8 cellular contexts compared by ENCODE assay signal in the genomic region with DNA sequence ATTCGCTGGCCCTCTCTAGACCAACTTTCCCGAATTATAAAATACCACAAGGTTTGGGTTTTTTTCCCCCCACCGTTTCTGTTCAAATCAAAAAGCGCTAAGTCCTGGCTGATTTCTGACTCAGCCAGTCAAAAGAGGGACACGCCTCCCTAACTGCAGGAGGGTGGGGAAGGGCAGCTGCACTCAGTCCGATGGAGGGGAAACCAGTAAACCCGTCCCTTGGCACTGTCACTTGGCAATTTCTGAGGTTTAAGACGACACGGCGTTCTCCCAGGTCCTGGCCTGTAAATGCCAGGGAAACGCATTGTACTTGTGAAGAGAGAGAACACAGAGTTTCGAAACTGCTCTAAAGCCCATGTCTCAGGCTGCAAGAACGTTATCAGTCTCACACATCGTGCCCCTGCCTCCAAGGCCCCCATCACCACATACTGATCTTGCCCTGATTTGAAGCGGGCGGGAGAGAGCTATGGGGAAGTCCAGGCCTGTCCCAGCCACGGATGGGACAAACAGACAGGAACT. TPM values are rescaled to one million over a fixed set of nuclear protein-coding genes. Genes with fewer than 3 reads are reported as not detected.
DNase-seq lines count a peak whose midpoint lies in the region; ATAC-seq lines count a peak whose summit lies in the region.

No MANE protein-coding gene starts in this region.

- peak overlapping the region; percentile 51 for H3K4me2 ChIP-seq in BLaER1

- no peaks in the 10 kb centered on the region for H3K36me3 ChIP-seq in BLaER1

- H3K27me3 ChIP-seq in BLaER1, result no peaks in the 10 kb centered on the region

- H3K27ac ChIP-seq in BLaER1, result no peak overlapping the region

- no peak overlapping the region for H3K9ac ChIP-seq in BLaER1

- H3K4me3 ChIP-seq in BLaER1, result no peak overlapping the region

- DNase-seq in MV-4-11 (lab: John Stamatoyannopoulos, UW), result peak; percentile 10
- peak; percentile 7 for DNase-seq in occipital lobe (lab: John Stamatoyannopoulos, UW)
- no peak for DNase-seq in OCI-M1 (lab: John Stamatoyannopoulos, UW)
- DNase-seq in D341Med (ENCODE audit: low spot score), result no peak

- ATAC-seq in esophagus mucosa (peak; percentile 60), HG02970 (IDR thresholded peaks at IDR 0.05; ENCODE audit: low FRiP score, unreplicated experiment) (no peak), GM18873 (IDR thresholded peaks at IDR 0.05; ENCODE audit: low FRiP score, unreplicated experiment) (no peak)

- H4K20me1 ChIP-seq in BLaER1, result no peaks in the 10 kb centered on the region

- H3K4me1 ChIP-seq in BLaER1, result peaks cover 8% of the 10 kb centered on the region

- no peaks in the 10 kb centered on the region for H3K9me3 ChIP-seq in BLaER1

RNA-seq across cellular contexts. Expression of gene ZFHX3, which starts 57.9 kb away (rescaled TPM):
- total RNA-seq in esophagus mucosa (3.9 TPM), occipital lobe (2.3 TPM)

Comparison
In these comparisons a context has a peak if more than half of its experiments do, and no peak if none do; other contexts are left out.
1. DNase-seq: peak in MV-4-11 (single experiment) and occipital lobe (single experiment); none in OCI-M1 (single experiment) and D341Med (single experiment).